ENCODE assay signal across 12 cellular contexts in genomic region chr1:4653796-4654715, GRCh38. TPM values are rescaled to one million over a fixed set of nuclear protein-coding genes. Genes with fewer than 3 reads are reported as not detected.
DNase-seq lines count a peak whose midpoint lies in the region; ATAC-seq and TF ChIP-seq lines count a peak whose summit lies in the region.
"Had no signal": no experiment of that assay in that cellular context is flagged by ENCODE, and none has a peak within 500 bp of the region (broad histone marks: within the 10 kb centered on the region; RNA-seq: fewer than 3 reads in every experiment).

Gene AJAP1, plus strand, starts transcription at chr1:4654609. Its CDS starts 817 bp downstream, at chr1:4655426.

- no peaks in the 10 kb centered on the region for H3K36me3 ChIP-seq in HUES48 (ENCODE audit: control insufficient read depth, insufficient read depth, low read length)
- H3K36me3 ChIP-seq in ovary, result no peaks in the 10 kb centered on the region
- H3K36me3 ChIP-seq in uterus, result no peaks in the 10 kb centered on the region

- DNase-seq in Ammon's horn (ENCODE audit: low spot score) (peak; percentile 62), epithelial cell of proximal tubule (ENCODE audit: low read depth) (no peak), ovary (peak; percentile 48 to 69 (median 58)), AG08396 (ENCODE audit: low spot score) (no peak), NCI-H510A treated with DMSO at 0.1 percent for 48 hours (lab: John Stamatoyannopoulos, UW) (no peak), uterus (no peak)
- DNase-seq: DMS79; stimulated activated CD4-positive, alpha-beta T cell treated with anti-CD3 and anti-CD28 coated beads, Interleukin-4, amount 100 ng/mL, for 4 hours had no signal

- no peak within 1 kb of the TSS for H3K9ac ChIP-seq in HUES48 (ENCODE audit: low read depth, low read length)

- H3K4me1 ChIP-seq in HUES48 (ENCODE audit: control insufficient read depth, insufficient read depth, low read length), result peaks cover 46% of the 10 kb centered on the region
- peaks cover 4% of the 10 kb centered on the region for H3K4me1 ChIP-seq in ovary (ENCODE audit: insufficient read depth)
- peaks cover 0 to 17% of the 10 kb centered on the region in 2 donors for H3K4me1 ChIP-seq in uterus

- intact Hi-C loops in ovary (cut with DNase I) (loop anchor here in 2 of 4 donors (5.0 to 10.0 kb wide), 6 partner anchors 861 to 1321 kb away; no protein-coding TSS in a partner anchor), uterus (cut with DNase I; ENCODE audit: low total_unique reads) (no loop called here)

- ATAC-seq in GM21528 (IDR thresholded peaks at IDR 0.05; ENCODE audit: low FRiP score, unreplicated experiment), result no peak
- ATAC-seq: HepG2 had no signal

- no peak for TF ChIP-seq CTCF in epithelial cell of proximal tubule (conservative IDR thresholded peaks at IDR 0.05; ENCODE audit: low read depth, low read length)
- TF ChIP-seq CTCF in ovary (IDR thresholded peaks at IDR 0.05), result no peak
- TF ChIP-seq CTCF in uterus (IDR thresholded peaks at IDR 0.05), result no peak

- H3K27me3 ChIP-seq in HUES48 (ENCODE audit: control insufficient read depth, insufficient read depth, low read length) (peaks cover 68% of the 10 kb centered on the region), ovary (no peaks in the 10 kb centered on the region), uterus (peaks cover 0 to 8% of the 10 kb centered on the region in 2 donors)

- TF ChIP-seq EP300 in ovary (IDR thresholded peaks at IDR 0.05), result no peak

- no peaks in the 10 kb centered on the region for H3K9me3 ChIP-seq in HUES48 (ENCODE audit: control insufficient read depth, insufficient read depth, low read length)
- H3K9me3 ChIP-seq in ovary, result no peaks in the 10 kb centered on the region
- no peaks in the 10 kb centered on the region for H3K9me3 ChIP-seq in uterus

- no peak for TF ChIP-seq POLR2A in ovary (IDR thresholded peaks at IDR 0.05)
- no peak for TF ChIP-seq POLR2A in uterus (IDR thresholded peaks at IDR 0.05)

- 2 to 3% (median 2%) methylated on average over 43 to 105 of the region's 108 CpGs for WGBS in ovary, 3 donors

- H3K4me3 ChIP-seq in HUES48 (ENCODE audit: low read depth, low read length) (peak within 1 kb of the TSS; percentile 61), epithelial cell of proximal tubule (ENCODE audit: low read depth, low read length) (peak within 1 kb of the TSS; percentile 68), ovary (peak within 1 kb of the TSS; percentile 37), uterus (peak within 1 kb of the TSS in 1 of 2 donors; percentile 30)

- H3K27ac ChIP-seq in HUES48 (ENCODE audit: low read depth, low read length) (no peak within 1 kb of the TSS), ovary (peak within 1 kb of the TSS in 1 of 2 donors; percentile 61), uterus (no peak within 1 kb of the TSS)

RNA-seq across cellular contexts. Expression of gene AJAP1, which starts in this region (rescaled TPM):
- total RNA-seq in epithelial cell of proximal tubule, result 0.17 and 2.4 TPM in 2 replicates
- 10 to 100 TPM in 5 of 7 donors, 1 to 10 TPM in 2; 5.1 to 20.8 (median 12.8) TPM for total RNA-seq in ovary
- polyA plus RNA-seq in ovary, result 1 to 10 TPM; 1.2 to 1.5 TPM
- 1 to 10 TPM in 2 of 4 donors, under 1 TPM in 1, not detected in 1; 0.97 to 2.7 (median 2.0) TPM for total RNA-seq in uterus
- total RNA-seq: HepG2, lung microvascular endothelial cell had no signal
- polyA plus RNA-seq: HepG2 had no signal

Comparison
In these comparisons a context has a peak if more than half of its experiments do, and no peak if none do; other contexts are left out.
1. DNase-seq: peak in Ammon's horn (single experiment) and ovary (5 of 5); none in epithelial cell of proximal tubule (single experiment), AG08396 (single experiment), NCI-H510A treated with DMSO at 0.1 percent for 48 hours (single experiment) and uterus (0 of 2).